Comparison of ENCODE assay signal across 21 cellular contexts in genomic region chr7:98303906-98304305, GRCh38.
"Had no signal": no experiment of that assay in that cellular context is flagged by ENCODE, and none has a peak within 500 bp of the region (broad histone marks: within the 10 kb centered on the region; RNA-seq: fewer than 3 reads in every experiment).

No MANE protein-coding gene starts in this region.

- ATAC-seq: effector memory CD8-positive, alpha-beta T cell; naive thymus-derived CD4-positive, alpha-beta T cell had no signal

- H3K27me3 ChIP-seq: neutrophil had no signal

- H3K9me3 Mint-ChIP-seq: activated B cell treated with CpG ODN at 0.5 μM for 24 hours; activated CD4-positive, alpha-beta memory T cell treated with anti-CD3 and anti-CD28 coated beads, Interleukin-2, amount 10 ng/mL, durations not matched to agents 7 days and 5 days; activated naive CD8-positive, alpha-beta T cell treated with anti-CD3 and anti-CD28 coated beads, Interleukin-2, amount 10 ng/mL, durations not matched to agents 7 days and 5 days; activated T-helper 2 cell treated with anti-CD3 and anti-CD28 coated beads, Interferon-gamma antibody, Interleukin-2, Interleukin-4, amounts not matched to agents 10 μg/mL and 5 μg/mL and 100 μg/mL, durations not matched to agents 14 hours and 24 hours and 36 hours; effector memory CD8-positive, alpha-beta T cell; naive thymus-derived CD4-positive, alpha-beta T cell; T-helper 2 cell treated with Interferon-gamma antibody and Interleukin-4, amounts not matched to agents 5 μg/mL and 100 μg/mL, for 36 hours had no signal

- H3K9me3 ChIP-seq: neutrophil had no signal

- H3K36me3 Mint-ChIP-seq: activated naive CD8-positive, alpha-beta T cell treated with anti-CD3 and anti-CD28 coated beads, Interleukin-2, amount 10 ng/mL, durations not matched to agents 7 days and 5 days had no signal

- H3K27ac Mint-ChIP-seq: activated B cell treated with CpG ODN at 0.5 μM for 24 hours; activated CD4-positive, alpha-beta memory T cell treated with anti-CD3 and anti-CD28 coated beads, Interleukin-2, amount 10 ng/mL, durations not matched to agents 7 days and 5 days; activated naive CD8-positive, alpha-beta T cell treated with anti-CD3 and anti-CD28 coated beads, Interleukin-2, amount 10 ng/mL, durations not matched to agents 7 days and 5 days; activated T-helper 2 cell treated with anti-CD3 and anti-CD28 coated beads, Interferon-gamma antibody, Interleukin-2, Interleukin-4, amounts not matched to agents 10 μg/mL and 5 μg/mL and 100 μg/mL, durations not matched to agents 14 hours and 24 hours and 36 hours; T-helper 2 cell treated with Interferon-gamma antibody and Interleukin-4, amounts not matched to agents 5 μg/mL and 100 μg/mL, for 36 hours had no signal

- H3K27ac ChIP-seq: neutrophil had no signal

- DNase-seq: activated B cell treated with CpG ODN at 0.5 μM for 24 hours; activated CD4-positive, alpha-beta memory T cell treated with anti-CD3 and anti-CD28 coated beads, Interleukin-2, amount 10 ng/mL, durations not matched to agents 7 days and 5 days; activated CD4-positive, alpha-beta T cell treated with anti-CD3 and anti-CD28 coated beads for 4 hours; activated naive CD4-positive, alpha-beta T cell treated with Interleukin-2 at 50 U/mL for 16 hours; activated naive CD8-positive, alpha-beta T cell treated with anti-CD3 and anti-CD28 coated beads, Interleukin-2, amount 10 ng/mL, durations not matched to agents 7 days and 5 days; activated T-cell treated with anti-CD3 and anti-CD28 coated beads, Interleukin-2, amount 50 U/mL, for 1 hour; amygdala; dermis blood vessel endothelial cell; effector memory CD8-positive, alpha-beta T cell; foreskin fibroblast; hippocampal formation; kidney glomerular epithelial cell; mesenchymal stem cell; naive thymus-derived CD4-positive, alpha-beta T cell; stimulated activated CD4-positive, alpha-beta T cell treated with anti-CD3 and anti-CD28 coated beads, Interleukin-12 subunit alpha, Interleukin-12 subunit beta, amount 100 ng/mL, for 4 hours; stimulated activated CD4-positive, alpha-beta T cell treated with anti-CD3 and anti-CD28 coated beads, Interleukin-1b, Interleukin-23, amount 100 ng/mL, for 48 hours; stimulated activated CD8-positive, alpha-beta memory T cell treated with anti-CD3 and anti-CD28 coated beads, Interleukin-4, amount 100 ng/mL, for 48 hours; stimulated activated naive CD4-positive, alpha-beta T cell had no signal

- H3K4me1 Mint-ChIP-seq: activated B cell treated with CpG ODN at 0.5 μM for 24 hours; activated CD4-positive, alpha-beta memory T cell treated with anti-CD3 and anti-CD28 coated beads, Interleukin-2, amount 10 ng/mL, durations not matched to agents 7 days and 5 days; activated naive CD8-positive, alpha-beta T cell treated with anti-CD3 and anti-CD28 coated beads, Interleukin-2, amount 10 ng/mL, durations not matched to agents 7 days and 5 days had no signal

- H3K4me3 Mint-ChIP-seq: activated B cell treated with CpG ODN at 0.5 μM for 24 hours; activated CD4-positive, alpha-beta memory T cell treated with anti-CD3 and anti-CD28 coated beads, Interleukin-2, amount 10 ng/mL, durations not matched to agents 7 days and 5 days; activated naive CD8-positive, alpha-beta T cell treated with anti-CD3 and anti-CD28 coated beads, Interleukin-2, amount 10 ng/mL, durations not matched to agents 7 days and 5 days; effector memory CD8-positive, alpha-beta T cell; naive thymus-derived CD4-positive, alpha-beta T cell; T-helper 2 cell treated with Interferon-gamma antibody and Interleukin-4, amounts not matched to agents 5 μg/mL and 100 μg/mL, for 36 hours had no signal

- H3K27me3 Mint-ChIP-seq: activated B cell treated with CpG ODN at 0.5 μM for 24 hours; activated CD4-positive, alpha-beta memory T cell treated with anti-CD3 and anti-CD28 coated beads, Interleukin-2, amount 10 ng/mL, durations not matched to agents 7 days and 5 days; activated naive CD8-positive, alpha-beta T cell treated with anti-CD3 and anti-CD28 coated beads, Interleukin-2, amount 10 ng/mL, durations not matched to agents 7 days and 5 days; effector memory CD8-positive, alpha-beta T cell; naive thymus-derived CD4-positive, alpha-beta T cell had no signal
